Comparison of ENCODE assay signal across 24 cellular contexts in the genomic region with DNA sequence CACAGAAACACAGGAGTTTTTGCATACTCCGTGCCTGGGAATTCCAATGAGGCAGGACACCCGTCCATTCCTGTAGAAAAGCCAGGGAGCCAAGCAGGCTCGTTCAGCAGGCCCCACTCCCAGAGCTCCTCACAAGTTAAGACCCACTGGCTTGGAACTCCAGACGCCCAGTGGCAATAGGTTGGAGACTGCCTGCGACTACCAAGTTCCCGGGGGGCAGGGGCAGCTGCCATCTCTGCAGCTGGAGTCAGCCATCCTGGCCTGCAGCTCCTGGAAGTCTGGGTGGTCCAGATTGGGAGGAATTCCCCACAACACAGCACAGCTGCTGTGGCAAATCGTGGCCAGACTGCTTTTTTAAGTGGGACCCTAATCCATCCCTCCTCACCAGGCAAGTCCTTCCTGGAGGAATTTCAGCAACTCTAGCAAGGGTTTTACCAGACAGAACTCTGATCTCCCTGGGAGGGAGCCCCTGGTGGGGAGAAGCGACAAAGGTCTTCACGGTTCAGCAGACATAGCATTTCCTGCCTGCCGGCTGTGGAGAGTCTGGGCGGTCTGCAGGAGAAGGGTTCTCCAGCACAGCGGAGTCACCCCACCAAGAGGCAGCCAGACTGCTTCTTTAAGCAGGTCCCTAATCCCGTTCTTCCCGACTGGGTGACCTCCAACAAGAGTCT.
DNase-seq lines count a peak whose midpoint lies in the region; ATAC-seq, FAIRE-seq and TF ChIP-seq lines count a peak whose summit lies in the region.
"Had no signal": no experiment of that assay in that cellular context is flagged by ENCODE, and none has a peak within 500 bp of the region (broad histone marks: within the 10 kb centered on the region; RNA-seq: fewer than 3 reads in every experiment).

No MANE protein-coding gene starts in this region.

- no peaks in the 10 kb centered on the region for H4K20me1 ChIP-seq in HepG2 (ENCODE audit: insufficient read depth, low read length)

- no peaks in the 10 kb centered on the region for H3K79me2 ChIP-seq in HepG2 (ENCODE audit: insufficient read depth, low read length)

- TF ChIP-seq POLR2A in body of pancreas (IDR thresholded peaks at IDR 0.05), result no peak
- TF ChIP-seq POLR2A in HepG2 (IDR thresholded peaks at IDR 0.05; ENCODE audit: insufficient read depth in 1 of 2, low read depth in 2 of 2, low read length in 2 of 2), result no peak

- TF ChIP-seq CTCF in body of pancreas (IDR thresholded peaks at IDR 0.05), result no peak
- TF ChIP-seq CTCF in HepG2 (CRISPR knock-in tag; IDR thresholded peaks at IDR 0.05), result no peak
- TF ChIP-seq CTCF in osteocyte (IDR thresholded peaks at IDR 0.05), result no peak

- BruUV-seq in HepG2 (replicated peaks; lab: Mats Ljungman, UMichigan), result no TSS peak

- no peaks in the 10 kb centered on the region for H3K4me1 Mint-ChIP-seq in osteocyte (ENCODE audit: unreplicated experiment)
- H3K4me1 Mint-ChIP-seq: activated naive CD8-positive, alpha-beta T cell treated with anti-CD3 and anti-CD28 coated beads for 36 hours; naive thymus-derived CD4-positive, alpha-beta T cell had no signal

- no peaks in the 10 kb centered on the region for H3K27me3 Mint-ChIP-seq in osteocyte (ENCODE audit: unreplicated experiment)
- H3K27me3 Mint-ChIP-seq: activated naive CD8-positive, alpha-beta T cell treated with anti-CD3 and anti-CD28 coated beads for 36 hours; IgD-negative memory B cell; naive thymus-derived CD4-positive, alpha-beta T cell had no signal

- no peak for TF ChIP-seq RAD21 in HepG2 (CRISPR knock-in tag; IDR thresholded peaks at IDR 0.05)

- in situ Hi-C loops in HepG2 (cut with HindIII; ENCODE audit: extremely low pct_ligation_motif_present, low pct_unique_long_range_greater_than_20kb), result no loop called here

- no peaks in the 10 kb centered on the region for H3K36me3 ChIP-seq in body of pancreas (replicated peaks in 1 of 2; ENCODE audit: insufficient read depth in 1 of 2, low read depth in 2 of 2)
- H3K36me3 ChIP-seq in HepG2 (replicated peaks in 1 of 2; ENCODE audit: control insufficient read depth in 1 of 2, insufficient read depth in 2 of 2, low read length in 2 of 2), result no peaks in the 10 kb centered on the region

- no peaks in the 10 kb centered on the region for H3K9me3 ChIP-seq in body of pancreas
- H3K9me3 ChIP-seq in HepG2 (ENCODE audit: low read length), result no peaks in the 10 kb centered on the region

- H3K9me3 Mint-ChIP-seq in osteocyte (ENCODE audit: unreplicated experiment), result peaks cover 10% of the 10 kb centered on the region
- H3K9me3 Mint-ChIP-seq: activated naive CD8-positive, alpha-beta T cell treated with anti-CD3 and anti-CD28 coated beads for 36 hours had no signal

- TF ChIP-seq EP300 in HepG2 (IDR thresholded peaks at IDR 0.05; ENCODE audit: low read depth in 2 of 2, low read length in 2 of 2), result no peak
- TF ChIP-seq EP300 in HepG2 (CRISPR knock-in tag; IDR thresholded peaks at IDR 0.05; ENCODE audit: borderline replicate concordance), result no peak

- no peak overlapping the region for H3K9ac ChIP-seq in HepG2 (ENCODE audit: insufficient read depth, low read depth, low read length)

- CTCF ChIA-PET in HepG2 (lab: Yijun Ruan, JAX; ENCODE audit: low intra/inter-chr PET ratio, low total read pairs), result no interaction called here

- peak; percentile 1 for DNase-seq in NCI-H82 (lab: John Stamatoyannopoulos, UW)
- no peak for DNase-seq in NCI-H82 treated with DMSO at 0.1 percent for 48 hours (lab: John Stamatoyannopoulos, UW; ENCODE audit: unreplicated experiment)
- DNase-seq in body of pancreas, result no peak
- no peak for DNase-seq in HepG2 (ENCODE audit: low spot score)
- no peak for DNase-seq in NOMO-1 (lab: John Stamatoyannopoulos, UW; ENCODE audit: unreplicated experiment in 2 of 2)
- no peak for DNase-seq in activated effector memory CD4-positive, alpha-beta T cell treated with Interleukin-2 at 50 U/mL for 16 hours
- DNase-seq in osteocyte (ENCODE audit: extremely low spot score, unreplicated experiment), result no peak
- no peak for DNase-seq in NCI-H1105 treated with DMSO at 0.1 percent for 48 hours (lab: John Stamatoyannopoulos, UW)
- DNase-seq: activated CD4-positive, CD25-positive, alpha-beta regulatory T cell; activated CD8-positive, alpha-beta T cell treated with anti-CD3 and anti-CD28 coated beads, Interleukin-2, amount 10 ng/mL, durations not matched to agents 7 days and 5 days; activated naive CD8-positive, alpha-beta T cell treated with anti-CD3 and anti-CD28 coated beads for 36 hours; C1 segment of cervical spinal cord; cortex of kidney; DMS153; foreskin keratinocyte; MM.1S; naive thymus-derived CD4-positive, alpha-beta T cell; NCI-H2029; Right ventricle myocardium superior had no signal

- H3K4me1 ChIP-seq in body of pancreas (peaks cover 7% of the 10 kb centered on the region), HepG2 (ENCODE audit: insufficient read depth, low read length) (peaks cover 7% of the 10 kb centered on the region; the same call in 1 of the 2 replicates)
- H3K4me1 ChIP-seq: foreskin keratinocyte had no signal

- H3K27ac Mint-ChIP-seq in osteocyte (ENCODE audit: unreplicated experiment), result no peak overlapping the region
- H3K27ac Mint-ChIP-seq: activated CD8-positive, alpha-beta T cell treated with anti-CD3 and anti-CD28 coated beads, Interleukin-2, amount 10 ng/mL, durations not matched to agents 7 days and 5 days; activated naive CD8-positive, alpha-beta T cell treated with anti-CD3 and anti-CD28 coated beads for 36 hours; IgD-negative memory B cell; naive thymus-derived CD4-positive, alpha-beta T cell; T-helper 1 cell treated with Interleukin-12 subunit alpha and Interleukin-12 subunit beta and Interleukin-4 antibody, amounts not matched to agents 30 μg/mL and 1 μg/mL, for 36 hours had no signal

- ATAC-seq in body of pancreas, result peak; percentile 15
- peak; percentile 59 for ATAC-seq in HepG2
- ATAC-seq: activated CD8-positive, alpha-beta T cell treated with anti-CD3 and anti-CD28 coated beads, Interleukin-2, amount 10 ng/mL, durations not matched to agents 7 days and 5 days; foreskin keratinocyte; naive thymus-derived CD4-positive, alpha-beta T cell had no signal

- intact Hi-C loops in body of pancreas (cut with DNase I), result no loop called here
- intact Hi-C loops in HepG2 (cut with micrococcal nuclease; ENCODE audit: unreplicated experiment), result no loop called here

- FAIRE-seq in HepG2 (lab: Jason Lieb, UNC), result no peak
- FAIRE-seq: endothelial cell of umbilical vein had no signal

- POLR2A ChIA-PET in HepG2 (lab: Yijun Ruan, JAX), result no interaction called here

- H3K27me3 ChIP-seq in body of pancreas (no peaks in the 10 kb centered on the region), HepG2 (ENCODE audit: control insufficient read depth in 1 of 2, insufficient read depth in 2 of 2, low read length in 2 of 2) (no peaks in the 10 kb centered on the region)
- H3K27me3 ChIP-seq: foreskin keratinocyte had no signal

- no peaks in the 10 kb centered on the region for H3K36me3 Mint-ChIP-seq in osteocyte (ENCODE audit: unreplicated experiment)
- H3K36me3 Mint-ChIP-seq: activated naive CD8-positive, alpha-beta T cell treated with anti-CD3 and anti-CD28 coated beads for 36 hours; IgD-negative memory B cell had no signal

- H3K27ac ChIP-seq in body of pancreas (no peak overlapping the region), HepG2 (ENCODE audit: extremely low read length, insufficient read depth, low read length) (no peak overlapping the region)
- H3K27ac ChIP-seq: foreskin keratinocyte had no signal

- H3K4me3 ChIP-seq in body of pancreas, result no peak overlapping the region
- no peak overlapping the region for H3K4me3 ChIP-seq in HepG2 (replicated peaks in 1 of 3; ENCODE audit: insufficient read depth in 1 of 3, low read depth in 2 of 3, low read length in 3 of 3)
- H3K4me3 ChIP-seq: lung, smooth muscle cell had no signal

- H2AFZ ChIP-seq in HepG2 (ENCODE audit: low read length), result no peak overlapping the region

- WGBS in body of pancreas, 2 donors, result 78 to 100% methylated on average over 5 to 14 of the region's 14 CpGs
- whole genome bisulfite sequencing in HepG2 (ENCODE audit: low lambda C conversion rate), result 39% methylated on average over 7 of the region's 14 CpGs

- no peak overlapping the region for H3K4me2 ChIP-seq in HepG2 (ENCODE audit: low read depth, low read length)
- H3K4me2 ChIP-seq: smooth muscle cell had no signal

- H3K4me3 Mint-ChIP-seq in osteocyte (ENCODE audit: unreplicated experiment), result no peak overlapping the region
- H3K4me3 Mint-ChIP-seq: activated CD8-positive, alpha-beta T cell treated with anti-CD3 and anti-CD28 coated beads, Interleukin-2, amount 10 ng/mL, durations not matched to agents 7 days and 5 days; activated naive CD8-positive, alpha-beta T cell treated with anti-CD3 and anti-CD28 coated beads for 36 hours; IgD-negative memory B cell; naive thymus-derived CD4-positive, alpha-beta T cell; T-helper 1 cell treated with Interleukin-12 subunit alpha and Interleukin-12 subunit beta and Interleukin-4 antibody, amounts not matched to agents 30 μg/mL and 1 μg/mL, for 36 hours had no signal

TF ChIP-seq in HepG2, 621 proteins besides CTCF, POLR2A, EP300 and RAD21:
- TF ChIP-seq ZNF598 (CRISPR knock-in tag; IDR thresholded peaks at IDR 0.05; ENCODE audit: borderline replicate concordance), result no peak
- no peak for TF ChIP-seq ZGPAT (CRISPR knock-in tag; IDR thresholded peaks at IDR 0.05)
- TF ChIP-seq MIER3 (CRISPR knock-in tag; IDR thresholded peaks at IDR 0.05; ENCODE audit: borderline replicate concordance), result no peak
- TF ChIP-seq ZNF878 (CRISPR knock-in tag; IDR thresholded peaks at IDR 0.05), result no peak
- no peak for TF ChIP-seq ZFAT (CRISPR knock-in tag; conservative IDR thresholded peaks at IDR 0.05)
- TF ChIP-seq ZNF460 (CRISPR knock-in tag; IDR thresholded peaks at IDR 0.05; ENCODE audit: borderline replicate concordance), result no peak
